Comparison of ENCODE assay signal across 8 cellular contexts in genomic region chr20:57709823-57710799, GRCh38. TPM values are rescaled to one million over a fixed set of nuclear protein-coding genes. Genes with fewer than 3 reads are reported as not detected.
DNase-seq lines count a peak whose midpoint lies in the region; ATAC-seq and TF ChIP-seq lines count a peak whose summit lies in the region.

A gene with protein sequence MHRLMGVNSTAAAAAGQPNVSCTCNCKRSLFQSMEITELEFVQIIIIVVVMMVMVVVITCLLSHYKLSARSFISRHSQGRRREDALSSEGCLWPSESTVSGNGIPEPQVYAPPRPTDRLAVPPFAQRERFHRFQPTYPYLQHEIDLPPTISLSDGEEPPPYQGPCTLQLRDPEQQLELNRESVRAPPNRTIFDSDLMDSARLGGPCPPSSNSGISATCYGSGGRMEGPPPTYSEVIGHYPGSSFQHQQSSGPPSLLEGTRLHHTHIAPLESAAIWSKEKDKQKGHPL (minus strand): TSS chr20:57710015. CDS start chr20:57709582, 433 bp downstream.

- no peaks in the 10 kb centered on the region for H3K9me3 Mint-ChIP-seq in endothelial cell (ENCODE audit: unreplicated experiment)

- peaks cover 54% of the 10 kb centered on the region for H3K4me1 Mint-ChIP-seq in endothelial cell (ENCODE audit: unreplicated experiment)

- DNase-seq in AG10803 (ENCODE audit: low read depth) (peak; percentile 96), NCI-H774 (lab: John Stamatoyannopoulos, UW) (peak; percentile 36), endothelial cell (ENCODE audit: low spot score) (peak; percentile 96), mesenteric fat pad (ENCODE audit: low spot score) (peak; percentile 96)
- DNase-seq in activated CD8-positive, alpha-beta memory T cell treated with anti-CD3 and anti-CD28 coated beads, Interleukin-2, amount 50 U/mL, for 48 hours, result peak; percentile 92
- peak; percentile 70 for DNase-seq in stimulated activated CD8-positive, alpha-beta memory T cell treated with anti-CD3 and anti-CD28 coated beads, Interleukin-12 subunit alpha, Interleukin-12 subunit beta, amount 100 ng/mL, for 24 hours (ENCODE audit: extremely low read depth)

- peaks cover 13% of the 10 kb centered on the region for H3K27me3 Mint-ChIP-seq in endothelial cell (ENCODE audit: unreplicated experiment)

- H3K4me3 ChIP-seq in AG10803 (ENCODE audit: low read length), result peak within 1 kb of the TSS; percentile 75

- TF ChIP-seq CTCF in AG10803 (conservative IDR thresholded peaks at IDR 0.05; ENCODE audit: low read length), result no peak
- TF ChIP-seq CTCF in endothelial cell (IDR thresholded peaks at IDR 0.05; ENCODE audit: unreplicated experiment), result peak; percentile 38

- peak within 1 kb of the TSS; percentile 100 for H3K4me3 Mint-ChIP-seq in endothelial cell (ENCODE audit: unreplicated experiment)

- ATAC-seq in GM19324 (IDR thresholded peaks at IDR 0.05; ENCODE audit: low FRiP score, unreplicated experiment), result peak; percentile 90
- ATAC-seq in HG03520 (IDR thresholded peaks at IDR 0.05; ENCODE audit: unreplicated experiment), result peak; percentile 72

- peaks cover 16% of the 10 kb centered on the region for H3K36me3 Mint-ChIP-seq in endothelial cell (ENCODE audit: low read depth, unreplicated experiment)

- peak within 1 kb of the TSS; percentile 97 for H3K27ac Mint-ChIP-seq in endothelial cell (ENCODE audit: unreplicated experiment)

RNA-seq across cellular contexts. Expression of the gene that starts here (rescaled TPM):
- total RNA-seq in endothelial cell (ENCODE audit: unreplicated experiment) (61.3 TPM), mesenteric fat pad (90.0 TPM)

Comparison
In these comparisons a context has a peak if more than half of its experiments do, and no peak if none do; other contexts are left out.
1. Peak in every context shown above with its lines: DNase-seq, ATAC-seq and H3K4me3 ChIP-seq.
2. DNase-seq: peak in every context shown above with its lines; median percentile 96 in AG10803; 96 in endothelial cell; 96 in mesenteric fat pad; 92 in activated CD8-positive, alpha-beta memory T cell treated with anti-CD3 and anti-CD28 coated beads, Interleukin-2, amount 50 U/mL, for 48 hours; 70 in stimulated activated CD8-positive, alpha-beta memory T cell treated with anti-CD3 and anti-CD28 coated beads, Interleukin-12 subunit alpha, Interleukin-12 subunit beta, amount 100 ng/mL, for 24 hours; 36 in NCI-H774.